ENCODE assay signal across 25 cellular contexts in the genomic region with DNA sequence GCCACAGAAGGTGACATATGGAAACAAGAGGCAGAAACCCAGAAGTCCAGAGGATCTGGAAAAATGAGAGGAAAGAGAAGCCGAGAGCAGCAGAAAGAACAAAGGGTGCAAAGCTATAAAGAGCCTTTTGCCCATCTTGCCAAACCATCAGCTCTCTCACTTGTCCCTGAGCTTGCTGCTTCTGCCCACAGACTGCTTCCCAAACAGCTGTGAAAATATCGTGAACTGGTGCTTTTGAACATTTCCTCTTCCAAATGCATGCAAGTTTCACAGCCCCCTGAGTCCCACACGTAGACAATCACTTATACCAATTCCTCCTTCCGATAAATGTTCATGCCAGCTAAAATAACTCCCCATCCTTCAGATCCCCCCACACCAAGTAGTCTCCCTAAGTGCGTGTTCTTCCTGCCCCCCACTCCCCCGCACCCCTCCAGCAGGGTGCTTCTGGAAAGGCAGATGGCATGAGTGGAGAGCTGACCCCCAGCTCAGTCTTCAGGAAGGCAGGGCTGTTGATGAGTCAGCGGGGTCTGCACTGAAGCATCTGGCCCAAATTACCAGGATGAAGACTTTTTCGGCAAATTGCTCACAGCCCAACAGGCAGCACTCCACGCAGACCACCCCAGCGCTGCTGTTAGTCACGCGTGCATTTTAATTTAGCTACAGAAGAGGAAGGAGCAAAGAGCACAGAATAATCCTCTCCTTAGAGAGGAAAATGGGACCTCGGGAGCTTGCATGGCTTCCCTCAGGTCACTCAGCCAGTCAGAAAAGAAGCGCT.
DNase-seq lines count a peak whose midpoint lies in the region; ATAC-seq and TF ChIP-seq lines count a peak whose summit lies in the region.
"Had no signal": no experiment of that assay in that cellular context is flagged by ENCODE, and none has a peak within 500 bp of the region (broad histone marks: within the 10 kb centered on the region; RNA-seq: fewer than 3 reads in every experiment).

No MANE protein-coding gene starts in this region.

- peak overlapping the region in 1 of 2 donors; percentile 75 for H3K27ac Mint-ChIP-seq in stimulated activated naive CD8-positive, alpha-beta T cell treated with anti-CD3 and anti-CD28 coated beads, Interleukin-15, amount 100 ng/mL, for 72 hours
- H3K27ac Mint-ChIP-seq: naive thymus-derived CD4-positive, alpha-beta T cell had no signal

- in situ Hi-C loops in astrocyte of the spinal cord (cut with HindIII; ENCODE audit: low sequenced_read_pairs): no loop called here

- no peak overlapping the region for H3K4me3 Mint-ChIP-seq in stimulated activated naive CD8-positive, alpha-beta T cell treated with anti-CD3 and anti-CD28 coated beads, Interleukin-15, amount 100 ng/mL, for 72 hours
- H3K4me3 Mint-ChIP-seq: naive thymus-derived CD4-positive, alpha-beta T cell had no signal

- peaks cover 68% of the 10 kb centered on the region for H3K27me3 Mint-ChIP-seq in stimulated activated naive CD8-positive, alpha-beta T cell treated with anti-CD3 and anti-CD28 coated beads, Interleukin-15, amount 100 ng/mL, for 72 hours

- peak; percentile 4 for DNase-seq in DMS 273 (lab: John Stamatoyannopoulos, UW; ENCODE audit: unreplicated experiment)
- no peak for DNase-seq in DMS 273 treated with DMSO at 0.1 percent for 48 hours (lab: John Stamatoyannopoulos, UW)
- peak; percentile 29 for DNase-seq in astrocyte of the spinal cord (ENCODE audit: low read depth, low spot score)
- DNase-seq in mesenteric fat pad (ENCODE audit: low spot score): peak; percentile 45
- DNase-seq in activated effector memory CD4-positive, alpha-beta T cell treated with Interleukin-2 at 50 U/mL for 16 hours: no peak
- no peak for DNase-seq in right lobe of liver
- DNase-seq in stimulated activated naive CD8-positive, alpha-beta T cell treated with anti-CD3 and anti-CD28 coated beads, Interleukin-15, amount 100 ng/mL, for 72 hours: no peak
- DNase-seq: activated CD4-positive, alpha-beta T cell treated with anti-CD3 and anti-CD28 coated beads, Interleukin-2, amount 50 U/mL, for 4 hours; Calu3; GDM1; GOT3; KG1; kidney glomerular epithelial cell; mammary epithelial cell; naive thymus-derived CD4-positive, alpha-beta T cell; NCI-H2029 treated with DMSO at 0.1 percent for 48 hours; NCI-H345; PC-3; SIG-M5; stimulated activated naive CD8-positive, alpha-beta T cell treated with anti-CD3 and anti-CD28 coated beads, Interleukin-15, Interleukin-2, amounts not matched to agents 100 U/mL and 50 U/mL, for 24 hours; transverse colon had no signal

- TF ChIP-seq POLR2A in right lobe of liver (IDR thresholded peaks at IDR 0.05): no peak

- TF ChIP-seq CTCF in astrocyte of the spinal cord (IDR thresholded peaks at IDR 0.05; ENCODE audit: low read depth, low read length) (no peak), right lobe of liver (IDR thresholded peaks at IDR 0.05) (no peak)

- intact Hi-C loops in right lobe of liver (cut with DNase I): no loop called here

- peaks cover 19% of the 10 kb centered on the region for H3K4me1 Mint-ChIP-seq in stimulated activated naive CD8-positive, alpha-beta T cell treated with anti-CD3 and anti-CD28 coated beads, Interleukin-15, amount 100 ng/mL, for 72 hours

- H3K4me1 ChIP-seq in right lobe of liver: peaks cover 0 to 6% (median 2%) of the 10 kb centered on the region in 4 donors

- no peaks in the 10 kb centered on the region for H3K9me3 Mint-ChIP-seq in stimulated activated naive CD8-positive, alpha-beta T cell treated with anti-CD3 and anti-CD28 coated beads, Interleukin-15, amount 100 ng/mL, for 72 hours

- no peak for ATAC-seq in GM18520 (IDR thresholded peaks at IDR 0.05; ENCODE audit: unreplicated experiment)
- ATAC-seq in right lobe of liver: no peak
- ATAC-seq in stimulated activated naive CD8-positive, alpha-beta T cell treated with anti-CD3 and anti-CD28 coated beads, Interleukin-15, amount 100 ng/mL, for 72 hours: no peak
- ATAC-seq: gastroesophageal sphincter; naive thymus-derived CD4-positive, alpha-beta T cell; PC-3; stimulated activated naive CD8-positive, alpha-beta T cell treated with anti-CD3 and anti-CD28 coated beads, Interleukin-15, Interleukin-2, amounts not matched to agents 100 U/mL and 50 U/mL, for 24 hours had no signal

- WGBS in right lobe of liver (ENCODE audit: insufficient coverage, low coverage, low lambda C conversion rate, missing lambda C conversion rate): 56% methylated on average over 7 of the region's 14 CpGs

- no peaks in the 10 kb centered on the region for H3K9me3 ChIP-seq in right lobe of liver
- H3K9me3 ChIP-seq: gastroesophageal sphincter, transverse colon had no signal

- H3K27me3 ChIP-seq in right lobe of liver: no peaks in the 10 kb centered on the region

- H3K27ac ChIP-seq in right lobe of liver: no peak overlapping the region
- H3K27ac ChIP-seq: 22Rv1, gastroesophageal sphincter, transverse colon, VCaP had no signal

- H3K36me3 ChIP-seq in right lobe of liver: no peaks in the 10 kb centered on the region
- H3K36me3 ChIP-seq: gastroesophageal sphincter, transverse colon had no signal

- H3K4me3 ChIP-seq in astrocyte of the spinal cord (ENCODE audit: low read depth, low read length) (no peak overlapping the region), right lobe of liver (no peak overlapping the region)
- H3K4me3 ChIP-seq: gastroesophageal sphincter, transverse colon had no signal

Comparison
In these comparisons a context has a peak if more than half of its experiments do, and no peak if none do; other contexts are left out.
1. DNase-seq: peak in DMS 273 (single experiment), astrocyte of the spinal cord (single experiment) and mesenteric fat pad (single experiment); none in DMS 273 treated with DMSO at 0.1 percent for 48 hours (single experiment), activated effector memory CD4-positive, alpha-beta T cell treated with Interleukin-2 at 50 U/mL for 16 hours (single experiment), right lobe of liver (0 of 3) and stimulated activated naive CD8-positive, alpha-beta T cell treated with anti-CD3 and anti-CD28 coated beads, Interleukin-15, amount 100 ng/mL, for 72 hours (0 of 2).